10 cellular contexts compared by ENCODE assay signal in genomic region chr2:47075361-47076125, GRCh38.
DNase-seq lines count a peak whose midpoint lies in the region; ATAC-seq and TF ChIP-seq lines count a peak whose summit lies in the region.
"Had no signal": no experiment of that assay in that cellular context is flagged by ENCODE, and none has a peak within 500 bp of the region (broad histone marks: within the 10 kb centered on the region; RNA-seq: fewer than 3 reads in every experiment).

No MANE protein-coding gene starts in this region.

- no peak for TF ChIP-seq CTCF in CD8-positive, alpha-beta T cell (IDR thresholded peaks at IDR 0.05)
- no peak for TF ChIP-seq CTCF in esophagus muscularis mucosa (IDR thresholded peaks at IDR 0.05)
- TF ChIP-seq CTCF in psoas muscle (IDR thresholded peaks at IDR 0.05) = no peak

- DNase-seq in CD8-positive, alpha-beta T cell = no peak
- DNase-seq in OCI-M1 (lab: John Stamatoyannopoulos, UW) (peak; percentile 18), esophagus muscularis mucosa (ENCODE audit: extremely low spot score) (no peak), psoas muscle (no peak), midbrain (lab: John Stamatoyannopoulos, UW) (no peak), NCI-H1436 treated with DMSO at 0.1 percent for 48 hours (lab: John Stamatoyannopoulos, UW) (no peak)
- DNase-seq in activated CD4-positive, alpha-beta T cell treated with anti-CD3 and anti-CD28 coated beads for 4 hours = no peak
- DNase-seq: left colon, NCI-H1092 had no signal

- peaks cover 16% of the 10 kb centered on the region for H3K36me3 Mint-ChIP-seq in CD8-positive, alpha-beta T cell

- H3K4me1 Mint-ChIP-seq in CD8-positive, alpha-beta T cell (ENCODE audit: low read depth) = peaks cover 19% of the 10 kb centered on the region

- no peaks in the 10 kb centered on the region for H3K9me3 ChIP-seq in CD8-positive, alpha-beta T cell (ENCODE audit: low read length)
- no peaks in the 10 kb centered on the region for H3K9me3 ChIP-seq in esophagus muscularis mucosa
- H3K9me3 ChIP-seq in psoas muscle = no peaks in the 10 kb centered on the region

- peaks cover 14% of the 10 kb centered on the region for H3K4me1 ChIP-seq in CD8-positive, alpha-beta T cell (ENCODE audit: insufficient read depth, low read length)
- peaks cover 74 to 96% (median 89%) of the 10 kb centered on the region in 4 donors for H3K4me1 ChIP-seq in esophagus muscularis mucosa
- H3K4me1 ChIP-seq in psoas muscle = peaks cover 30% of the 10 kb centered on the region

- no peaks in the 10 kb centered on the region for H3K9me3 Mint-ChIP-seq in CD8-positive, alpha-beta T cell

- CTCF ChIA-PET in CD8-positive, alpha-beta T cell (lab: Charles Lee) = interaction anchor here (1.1 kb wide), 1 partner anchor 248 kb away, joined by 3 read pairs; no protein-coding TSS in a partner anchor

- H3K36me3 ChIP-seq in CD8-positive, alpha-beta T cell (ENCODE audit: insufficient read depth, low read length) = no peaks in the 10 kb centered on the region
- H3K36me3 ChIP-seq in esophagus muscularis mucosa (peaks cover 0 to 17% (median 14%) of the 10 kb centered on the region in 4 donors), psoas muscle (ENCODE audit: insufficient read depth in 1 of 2, low read depth in 1 of 2) (no peaks in the 10 kb centered on the region)

- no peaks in the 10 kb centered on the region for H3K27me3 ChIP-seq in CD8-positive, alpha-beta T cell (ENCODE audit: insufficient read depth, low read length)
- H3K27me3 ChIP-seq in esophagus muscularis mucosa (no peaks in the 10 kb centered on the region), psoas muscle (ENCODE audit: insufficient read depth in 3 of 3, low read length in 2 of 3) (no peaks in the 10 kb centered on the region)

- no peak for ATAC-seq in CD8-positive, alpha-beta T cell
- ATAC-seq in psoas muscle (no peak), HG02678 (IDR thresholded peaks at IDR 0.05; ENCODE audit: unreplicated experiment) (no peak)
- ATAC-seq: left colon had no signal

- POLR2A ChIA-PET in CD8-positive, alpha-beta T cell (lab: Charles Lee) = no interaction called here

- no peaks in the 10 kb centered on the region for H3K27me3 Mint-ChIP-seq in CD8-positive, alpha-beta T cell (ENCODE audit: low read depth)

- WGBS in esophagus muscularis mucosa = 63% methylated on average over 6 of the region's 6 CpGs
- WGBS in psoas muscle, 3 donors = 78 to 87% (median 83%) methylated on average over 6 of the region's 6 CpGs

- intact Hi-C loops in CD8-positive, alpha-beta T cell (cut with DNase I, micrococcal nuclease) = no loop called here
- intact Hi-C loops in esophagus muscularis mucosa (cut with DNase I) (loop anchor here (5.0 to 10.0 kb wide), 3 partner anchors 83 to 197 kb away; partner anchors contain the start of gene MCFD2), psoas muscle (cut with DNase I) (no loop called here)

- no peak overlapping the region for H3K4me3 ChIP-seq in CD8-positive, alpha-beta T cell (ENCODE audit: low read depth, low read length)
- no peak overlapping the region for H3K4me3 ChIP-seq in esophagus muscularis mucosa
- H3K4me3 ChIP-seq in psoas muscle = no peak overlapping the region

- no peak overlapping the region for H3K4me3 Mint-ChIP-seq in CD8-positive, alpha-beta T cell

- no peak for TF ChIP-seq POLR2A in esophagus muscularis mucosa (IDR thresholded peaks at IDR 0.05; ENCODE audit: low read depth)

- H3K27ac Mint-ChIP-seq in CD8-positive, alpha-beta T cell = peak overlapping the region; percentile 62

- no peak for TF ChIP-seq EP300 in esophagus muscularis mucosa (IDR thresholded peaks at IDR 0.05)

- H3K27ac ChIP-seq in CD8-positive, alpha-beta T cell (ENCODE audit: low read depth, low read length) = no peak overlapping the region
- peak overlapping the region; percentile 87 to 91 (median 90) for H3K27ac ChIP-seq in esophagus muscularis mucosa (replicated peaks in 1 of 4)
- H3K27ac ChIP-seq in psoas muscle = peak overlapping the region; percentile 16
